In genomic region chr3:136753112-136753939, GRCh38 we compare ENCODE assay signal across 8 cellular contexts. TPM values are rescaled to one million over a fixed set of nuclear protein-coding genes. Genes with fewer than 3 reads are reported as not detected.
DNase-seq lines count a peak whose midpoint lies in the region; ATAC-seq lines count a peak whose summit lies in the region.

No MANE protein-coding gene starts in this region.

- H3K27ac ChIP-seq in adipose tissue (ENCODE audit: low read depth, low read length) (peak overlapping the region; percentile 66), substantia nigra (ENCODE audit: low read depth, low read length, poor library complexity, severe bottlenecking) (peak overlapping the region; percentile 97)

- DNase-seq in DMS79 (lab: John Stamatoyannopoulos, UW) (peak; percentile 78), iris pigment epithelial cell (ENCODE audit: low read depth) (peak; percentile 11), substantia nigra (lab: John Stamatoyannopoulos, UW) (no peak), NCI-H2081 (lab: John Stamatoyannopoulos, UW) (no peak)
- DNase-seq in Jurkat, Clone E6-1 (ENCODE audit: low read depth, low spot score) = no peak

- WGBS in adipose tissue, 3 donors = 37 to 41% (median 39%) methylated on average over 13 of the region's 13 CpGs

- no peak for ATAC-seq in HG03108 (IDR thresholded peaks at IDR 0.05; ENCODE audit: unreplicated experiment)
- ATAC-seq in HG02852 (IDR thresholded peaks at IDR 0.05; ENCODE audit: unreplicated experiment) = no peak

- H3K4me3 ChIP-seq in Jurkat, Clone E6-1 (ENCODE audit: low read length) = peak overlapping the region; percentile 91

RNA-seq across cellular contexts. Expression of gene STAG1, which starts 1.1 kb away (rescaled TPM):
- 19.6 TPM for polyA plus RNA-seq in Jurkat, Clone E6-1 (2012; ENCODE audit: insufficient read depth, insufficient read length)
- polyA plus RNA-seq in adipose tissue = 10 to 100 TPM in 2 of 3 donors, 1 to 10 TPM in 1; 7.7 to 16.0 (median 11.9) TPM

Comparison
In these comparisons a context has a peak if more than half of its experiments do, and no peak if none do; other contexts are left out.
1. DNase-seq: peak in DMS79 (single experiment) and iris pigment epithelial cell (single experiment); none in Jurkat, Clone E6-1 (single experiment), substantia nigra (0 of 49) and NCI-H2081 (0 of 2).